ENCODE assay signal across 1 cellular context in genomic region chr1:225817611-225818061, GRCh38.
A peak's percentile ranks its signal among the peaks of the same experiment; 100 is the strongest.
TF ChIP-seq lines count a peak whose summit lies in the region.

No MANE protein-coding gene starts in this region.

TF ChIP-seq in HCT116, 20 proteins besides CTCF, POLR2A, EP300 and RAD21 (continued from another document):
- no peak for TF ChIP-seq ZBTB33 (IDR thresholded peaks at IDR 0.05; ENCODE audit: extremely low read depth, insufficient replicate concordance, low read length)
- 0 out of 2 replicates have a peak, but pooled peaks have one; percentile 36 for TF ChIP-seq ZFX (IDR thresholded peaks at IDR 0.05)
- TF ChIP-seq ZNF274 (IDR thresholded peaks at IDR 0.05; ENCODE audit: low read depth, low read length): no peak
